ENCODE assay signal across 32 cellular contexts in genomic region chr13:42064966-42065365, GRCh38.
"Had no signal": no experiment of that assay in that cellular context is flagged by ENCODE, and none has a peak within 500 bp of the region (broad histone marks: within the 10 kb centered on the region; RNA-seq: fewer than 3 reads in every experiment).

No MANE protein-coding gene starts in this region.

- ATAC-seq: activated CD8-positive, alpha-beta memory T cell treated with anti-CD3 and anti-CD28 coated beads, Interleukin-2, amount 10 ng/mL, durations not matched to agents 7 days and 5 days; activated naive CD8-positive, alpha-beta T cell treated with anti-CD3 and anti-CD28 coated beads, Interleukin-2, amount 50 U/mL, for 24 hours; PC-3 had no signal

- H3K36me3 ChIP-seq: cardiac muscle cell, Peyer's patch had no signal

- H3K4me1 ChIP-seq: Peyer's patch had no signal

- H3K4me3 ChIP-seq: cardiac muscle cell, MG63, Peyer's patch, SJSA1 had no signal

- H3K27ac ChIP-seq: cardiac muscle cell, Peyer's patch, SJSA1, VCaP had no signal

- H3K4me2 ChIP-seq: SK-N-SH had no signal

- H3K9ac ChIP-seq: SK-N-SH had no signal

- H3K9me3 ChIP-seq: MG63, Peyer's patch, SJSA1, SK-N-SH had no signal

- H3K27me3 ChIP-seq: cardiac muscle cell, MG63, Peyer's patch, SJSA1 had no signal

- DNase-seq: activated B cell treated with CpG ODN at 0.5 μM for 24 hours; activated CD4-positive, alpha-beta memory T cell treated with anti-CD3 and anti-CD28 coated beads, Interleukin-2, amount 10 ng/mL, durations not matched to agents 7 days and 5 days; activated CD4-positive, alpha-beta T cell treated with anti-CD3 and anti-CD28 coated beads for 4 hours; activated CD4-positive, alpha-beta T cell treated with anti-CD3 and anti-CD28 coated beads, Interleukin-2, amount 50 U/mL, for 1 hour; activated CD4-positive, CD25-positive, alpha-beta regulatory T cell treated with anti-CD3 and anti-CD28 coated beads, Interleukin-2, amount 50 U/mL, for 72 hours; activated CD8-positive, alpha-beta memory T cell treated with anti-CD3 and anti-CD28 coated beads for 24 hours; activated CD8-positive, alpha-beta memory T cell treated with anti-CD3 and anti-CD28 coated beads, Interleukin-2, amount 10 ng/mL, durations not matched to agents 7 days and 5 days; activated CD8-positive, alpha-beta memory T cell treated with anti-CD3 and anti-CD28 coated beads, Interleukin-2, amount 50 U/mL, for 48 hours; activated effector memory CD4-positive, alpha-beta T cell treated with Interleukin-2 at 50 U/mL for 16 hours; activated naive CD4-positive, alpha-beta T cell treated with anti-CD3 and anti-CD28 coated beads, Interleukin-2, amount 10 ng/mL, durations not matched to agents 7 days and 5 days; activated naive CD8-positive, alpha-beta T cell treated with anti-CD3 and anti-CD28 coated beads, Interleukin-2, amount 50 U/mL, for 24 hours; activated T-cell treated with anti-CD3 and anti-CD28 coated beads, Interleukin-2, amount 50 U/mL, for 48 hours; aorta; Kasumi-1; NCI-H1048; NCI-H1105 treated with DMSO at 0.1 percent for 48 hours; NCI-H1436; NCI-H1694; NCI-H2171; NCI-H510A; NCI-H526; NCI-H748 treated with DMSO at 0.1 percent for 48 hours; NK-92 treated with Interleukin-12 subunit alpha and Interleukin-12 subunit beta, amount 100 ng/mL, for 24 hours; PC-3; Peyer's patch; RPMI8226; SHP77 treated with DMSO at 0.1 percent for 48 hours; SK-N-SH had no signal
